10 cellular contexts compared by ENCODE assay signal in the genomic region with DNA sequence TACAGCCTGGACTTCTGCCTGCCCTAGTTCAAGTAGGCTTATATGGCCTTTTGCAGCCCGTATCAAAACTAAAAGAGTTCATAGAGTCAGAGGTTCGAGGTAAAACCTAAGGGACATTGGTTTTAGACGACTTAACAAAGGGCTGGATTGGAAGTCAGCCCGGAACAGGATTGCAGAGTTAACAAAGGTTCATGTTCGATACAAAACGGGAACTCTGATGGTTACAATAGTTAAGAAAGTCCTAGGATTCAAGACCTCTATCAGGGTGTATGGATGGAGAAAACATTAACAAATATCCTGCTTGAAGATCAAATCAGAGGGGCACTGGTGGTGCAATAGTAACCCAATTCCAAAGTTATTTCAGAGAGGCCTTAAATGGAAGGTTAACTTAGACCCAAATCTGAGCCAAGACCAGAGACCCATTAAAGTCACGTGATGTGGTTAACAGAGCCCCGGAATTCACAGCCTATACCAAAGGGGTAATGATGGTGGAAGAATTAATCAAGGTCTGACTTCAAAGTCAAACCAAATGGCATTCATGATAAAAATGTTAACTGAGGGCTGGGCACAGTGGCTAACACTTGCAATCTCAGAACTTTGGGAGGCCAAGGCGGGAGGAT. TPM values are rescaled to one million over a fixed set of nuclear protein-coding genes. Genes with fewer than 3 reads are reported as not detected.
DNase-seq lines count a peak whose midpoint lies in the region; ATAC-seq, FAIRE-seq and TF ChIP-seq lines count a peak whose summit lies in the region.
"Had no signal": no experiment of that assay in that cellular context is flagged by ENCODE, and none has a peak within 500 bp of the region (broad histone marks: within the 10 kb centered on the region; RNA-seq: fewer than 3 reads in every experiment).

No MANE protein-coding gene starts in this region.

- no peaks in the 10 kb centered on the region for H3K36me3 Mint-ChIP-seq in T-helper 2 cell treated with Interferon-gamma antibody and Interleukin-4, amounts not matched to agents 5 μg/mL and 100 μg/mL, for 36 hours (ENCODE audit: low read depth)
- no peaks in the 10 kb centered on the region for H3K36me3 Mint-ChIP-seq in activated naive CD8-positive, alpha-beta T cell treated with anti-CD3 and anti-CD28 coated beads, Interleukin-2, amount 50 U/mL, for 24 hours (ENCODE audit: low read depth)

- no peaks in the 10 kb centered on the region for H3K9me3 ChIP-seq in kidney (ENCODE audit: control insufficient read depth in 1 of 2, low read length in 2 of 2)

- no peaks in the 10 kb centered on the region for H3K27me3 Mint-ChIP-seq in T-helper 2 cell treated with Interferon-gamma antibody and Interleukin-4, amounts not matched to agents 5 μg/mL and 100 μg/mL, for 36 hours (ENCODE audit: low read depth)
- no peaks in the 10 kb centered on the region for H3K27me3 Mint-ChIP-seq in activated naive CD8-positive, alpha-beta T cell treated with anti-CD3 and anti-CD28 coated beads, Interleukin-2, amount 50 U/mL, for 24 hours
- H3K27me3 Mint-ChIP-seq in stimulated activated naive CD8-positive, alpha-beta T cell treated with anti-CD3 and anti-CD28 coated beads, Interleukin-15, amount 100 ng/mL, for 72 hours: no peaks in the 10 kb centered on the region

- FAIRE-seq in kidney (lab: Jason Lieb, UNC): no peak
- FAIRE-seq: A204.1 had no signal

- no peak overlapping the region for H3K9ac ChIP-seq in kidney (ENCODE audit: low read length in 2 of 2)

- H3K27ac ChIP-seq in kidney (ENCODE audit: low read depth in 2 of 2, low read length in 2 of 2): no peak overlapping the region

- H3K27ac Mint-ChIP-seq in T-helper 2 cell treated with Interferon-gamma antibody and Interleukin-4, amounts not matched to agents 5 μg/mL and 100 μg/mL, for 36 hours: peak overlapping the region; percentile 58
- peak overlapping the region; percentile 94 for H3K27ac Mint-ChIP-seq in activated naive CD8-positive, alpha-beta T cell treated with anti-CD3 and anti-CD28 coated beads, Interleukin-2, amount 50 U/mL, for 24 hours
- H3K27ac Mint-ChIP-seq in stimulated activated naive CD8-positive, alpha-beta T cell treated with anti-CD3 and anti-CD28 coated beads, Interleukin-15, amount 100 ng/mL, for 72 hours: peak overlapping the region; percentile 98 to 99

- intact Hi-C loops in kidney (cut with DNase I): no loop called here

- DNase-seq in T-helper 2 cell treated with Interferon-gamma antibody and Interleukin-4, amounts not matched to agents 5 μg/mL and 100 μg/mL, for 36 hours (ENCODE audit: low spot score): no peak
- DNase-seq in T-helper 2 cell: no peak
- no peak for DNase-seq in activated naive CD8-positive, alpha-beta T cell treated with anti-CD3 and anti-CD28 coated beads, Interleukin-2, amount 50 U/mL, for 24 hours
- no peak for DNase-seq in kidney
- no peak for DNase-seq in stimulated activated naive CD8-positive, alpha-beta T cell treated with anti-CD3 and anti-CD28 coated beads, Interleukin-15, amount 100 ng/mL, for 72 hours
- no peak for DNase-seq in DMS153 treated with DMSO at 0.1 percent for 48 hours (lab: John Stamatoyannopoulos, UW; ENCODE audit: unreplicated experiment)
- no peak for DNase-seq in activated gamma-delta T cell (lab: John Stamatoyannopoulos, UW)
- no peak for DNase-seq in germinal center (ENCODE audit: low spot score)

- no peaks in the 10 kb centered on the region for H3K9me3 Mint-ChIP-seq in T-helper 2 cell treated with Interferon-gamma antibody and Interleukin-4, amounts not matched to agents 5 μg/mL and 100 μg/mL, for 36 hours
- H3K9me3 Mint-ChIP-seq in activated naive CD8-positive, alpha-beta T cell treated with anti-CD3 and anti-CD28 coated beads, Interleukin-2, amount 50 U/mL, for 24 hours: no peaks in the 10 kb centered on the region
- no peaks in the 10 kb centered on the region for H3K9me3 Mint-ChIP-seq in stimulated activated naive CD8-positive, alpha-beta T cell treated with anti-CD3 and anti-CD28 coated beads, Interleukin-15, amount 100 ng/mL, for 72 hours

- H3K4me1 ChIP-seq in kidney (ENCODE audit: control insufficient read depth in 1 of 2, insufficient read depth in 1 of 2, low read depth in 1 of 2, low read length in 2 of 2): no peaks in the 10 kb centered on the region

- H3K4me3 ChIP-seq in kidney (ENCODE audit: low read length in 2 of 2): peak overlapping the region; percentile 81 to 85

- no peak for ATAC-seq in activated naive CD8-positive, alpha-beta T cell treated with anti-CD3 and anti-CD28 coated beads, Interleukin-2, amount 50 U/mL, for 24 hours
- no peak for ATAC-seq in stimulated activated naive CD8-positive, alpha-beta T cell treated with anti-CD3 and anti-CD28 coated beads, Interleukin-15, amount 100 ng/mL, for 72 hours

- H3K4me3 Mint-ChIP-seq in T-helper 2 cell treated with Interferon-gamma antibody and Interleukin-4, amounts not matched to agents 5 μg/mL and 100 μg/mL, for 36 hours: peak overlapping the region; percentile 83
- H3K4me3 Mint-ChIP-seq in activated naive CD8-positive, alpha-beta T cell treated with anti-CD3 and anti-CD28 coated beads, Interleukin-2, amount 50 U/mL, for 24 hours: peak overlapping the region; percentile 90
- peak overlapping the region; percentile 89 to 99 for H3K4me3 Mint-ChIP-seq in stimulated activated naive CD8-positive, alpha-beta T cell treated with anti-CD3 and anti-CD28 coated beads, Interleukin-15, amount 100 ng/mL, for 72 hours

- peaks cover 9% of the 10 kb centered on the region for H3K4me1 Mint-ChIP-seq in T-helper 2 cell treated with Interferon-gamma antibody and Interleukin-4, amounts not matched to agents 5 μg/mL and 100 μg/mL, for 36 hours (ENCODE audit: low read depth)
- peaks cover 14% of the 10 kb centered on the region for H3K4me1 Mint-ChIP-seq in activated naive CD8-positive, alpha-beta T cell treated with anti-CD3 and anti-CD28 coated beads, Interleukin-2, amount 50 U/mL, for 24 hours
- peaks cover 15% of the 10 kb centered on the region for H3K4me1 Mint-ChIP-seq in stimulated activated naive CD8-positive, alpha-beta T cell treated with anti-CD3 and anti-CD28 coated beads, Interleukin-15, amount 100 ng/mL, for 72 hours

- H3K36me3 ChIP-seq in kidney (ENCODE audit: control insufficient read depth in 1 of 2, insufficient read depth in 2 of 2, low read length in 2 of 2): no peaks in the 10 kb centered on the region

- no peak for TF ChIP-seq CTCF in kidney (IDR thresholded peaks at IDR 0.05; ENCODE audit: borderline replicate concordance, extremely low read depth, insufficient read depth)

RNA-seq across cellular contexts. Expression of gene ZNF630, which starts 0.7 kb away (rescaled TPM):
- total RNA-seq in kidney: 3.3 TPM
- polyA plus RNA-seq in kidney (ENCODE audit: insufficient read depth, low read depth, low replicate concordance): 3.2 TPM

RNA-seq across cellular contexts. Expression of gene SPACA5B, which starts 58.3 kb away (rescaled TPM):
- total RNA-seq in kidney: not detected
- polyA plus RNA-seq in kidney (ENCODE audit: insufficient read depth, low read depth, low replicate concordance): not detected
- total RNA-seq: subcutaneous adipose tissue had no signal
